In genomic region chr1:116330846-116331245, GRCh38 we compare ENCODE assay signal across 27 cellular contexts. TPM values are rescaled to one million over a fixed set of nuclear protein-coding genes. Genes with fewer than 3 reads are reported as not detected.
DNase-seq lines count a peak whose midpoint lies in the region; ATAC-seq and TF ChIP-seq lines count a peak whose summit lies in the region.
"Had no signal": no experiment of that assay in that cellular context is flagged by ENCODE, and none has a peak within 500 bp of the region (broad histone marks: within the 10 kb centered on the region; RNA-seq: fewer than 3 reads in every experiment).

No MANE protein-coding gene starts in this region.

- H3K4me1 ChIP-seq in OCI-LY7 (ENCODE audit: insufficient read depth, low read length, poor library complexity, severe bottlenecking), result peaks cover 98% of the 10 kb centered on the region
- peaks cover 18% of the 10 kb centered on the region for H3K4me1 ChIP-seq in prostate gland (replicated peaks)

- ATAC-seq in GM19395 (IDR thresholded peaks at IDR 0.05; ENCODE audit: unreplicated experiment), result no peak
- ATAC-seq: activated T-cell treated with anti-CD3 and anti-CD28 coated beads, Interleukin-2, amount 50 U/mL, for 4 hours; natural killer cell treated with Interleukin-12 subunit alpha and Interleukin-12 subunit beta and Interleukin-15 and Interleukin-18, amount 100 ng/mL, for 72 hours; stimulated activated naive B cell treated with anti-CD40 and anti-IgM and Interleukin-4, amounts not matched to agents 10 μg/mL and 1 μg/mL and 100 μg/mL, for 72 hours had no signal

- H3K27me3 ChIP-seq in prostate gland (replicated peaks; ENCODE audit: insufficient read depth), result no peaks in the 10 kb centered on the region
- H3K27me3 ChIP-seq: BE2C, esophagus muscularis mucosa, vagina had no signal

- CTCF ChIA-PET in OCI-LY7 (lab: Charles Lee; ENCODE audit: unreplicated experiment), result interaction anchor here (0.8 kb wide), 1 partner anchor 86 kb away, joined by 3 read pairs; no protein-coding TSS in a partner anchor

- no peak for TF ChIP-seq POLR2A in prostate gland (IDR thresholded peaks at IDR 0.05)

- no peaks in the 10 kb centered on the region for H3K79me2 ChIP-seq in OCI-LY7 (ENCODE audit: insufficient read depth, low read depth, low read length)

- no peaks in the 10 kb centered on the region for H4K20me1 ChIP-seq in OCI-LY7 (ENCODE audit: insufficient read depth, low read length)

- H3K36me3 ChIP-seq in OCI-LY7 (ENCODE audit: insufficient read depth, low read length), result no peaks in the 10 kb centered on the region
- H3K36me3 ChIP-seq in prostate gland, result no peaks in the 10 kb centered on the region
- H3K36me3 ChIP-seq: BE2C, esophagus muscularis mucosa, vagina had no signal

- TF ChIP-seq CTCF in C4-2B (conservative IDR thresholded peaks at IDR 0.05), result no peak
- TF ChIP-seq CTCF in OCI-LY7 (conservative IDR thresholded peaks at IDR 0.05; ENCODE audit: low read length), result no peak
- TF ChIP-seq CTCF in prostate gland (IDR thresholded peaks at IDR 0.05), result no peak
- TF ChIP-seq CTCF in HFFc6 (IDR thresholded peaks at IDR 0.05), result no peak

- H3K4me1 Mint-ChIP-seq in HFFc6 (ENCODE audit: low read depth), result peaks cover 8% of the 10 kb centered on the region

- H3K4me2 ChIP-seq in OCI-LY7 (ENCODE audit: low read length), result peak overlapping the region; percentile 68

- no peaks in the 10 kb centered on the region for H3K9me2 ChIP-seq in OCI-LY7 (ENCODE audit: insufficient read depth, low read length)

- BruUV-seq in OCI-LY7 (replicated peaks; lab: Mats Ljungman, UMichigan), result no TSS peak

- H3K4me3 ChIP-seq in OCI-LY7 (ENCODE audit: low read depth, low read length, poor library complexity, severe bottlenecking) (peak overlapping the region; percentile 37), prostate gland (no peak overlapping the region)
- H3K4me3 ChIP-seq: esophagus muscularis mucosa, vagina had no signal

- peaks cover 10% of the 10 kb centered on the region for H3K27me3 Mint-ChIP-seq in HFFc6 (ENCODE audit: insufficient read depth)

- no peaks in the 10 kb centered on the region for H3K36me3 Mint-ChIP-seq in HFFc6 (ENCODE audit: low read depth)
- H3K36me3 Mint-ChIP-seq: natural killer cell treated with Interleukin-12 subunit alpha and Interleukin-12 subunit beta and Interleukin-15 and Interleukin-18, amount 100 ng/mL, for 72 hours; stimulated activated naive B cell treated with anti-CD40 and anti-IgM and Interleukin-4, amounts not matched to agents 10 μg/mL and 1 μg/mL and 100 μg/mL, for 72 hours had no signal

- H3K27ac ChIP-seq in C4-2B (peak overlapping the region; percentile 59), OCI-LY7 (ENCODE audit: low read depth, low read length, poor library complexity, severe bottlenecking) (peak overlapping the region; percentile 89), prostate gland (peak overlapping the region; percentile 78 to 79)
- H3K27ac ChIP-seq: esophagus muscularis mucosa, HL-60, RWPE1, vagina had no signal

- POLR2A ChIA-PET in OCI-LY7 (lab: Charles Lee), result interaction anchor here (0.7 to 2.6 kb wide), 6 partner anchors 9 to 181 kb away, joined by 3 to 8 read pairs (median 4); no protein-coding TSS in a partner anchor

- H3K27ac Mint-ChIP-seq in HFFc6, result no peak overlapping the region
- H3K27ac Mint-ChIP-seq: natural killer cell treated with Interleukin-12 subunit alpha and Interleukin-12 subunit beta and Interleukin-15 and Interleukin-18, amount 100 ng/mL, for 72 hours; stimulated activated naive B cell treated with anti-CD40 and anti-IgM and Interleukin-4, amounts not matched to agents 10 μg/mL and 1 μg/mL and 100 μg/mL, for 72 hours had no signal

- no peak overlapping the region; the same call in 1 of the 2 replicates for H2AFZ ChIP-seq in OCI-LY7 (ENCODE audit: low read length)

- intact Hi-C loops in OCI-LY7 (cut with micrococcal nuclease; ENCODE audit: unreplicated experiment) (loop anchor here (1.0 to 2.0 kb wide), 3 partner anchors 43 to 178 kb away; no protein-coding TSS in a partner anchor), prostate gland (cut with DNase I) (no loop called here)

- no peaks in the 10 kb centered on the region for H3K9me3 Mint-ChIP-seq in HFFc6
- H3K9me3 Mint-ChIP-seq: activated T-cell treated with anti-CD3 and anti-CD28 coated beads, Interleukin-2, amount 50 U/mL, for 4 hours; natural killer cell treated with Interleukin-12 subunit alpha and Interleukin-12 subunit beta and Interleukin-15 and Interleukin-18, amount 100 ng/mL, for 72 hours; stimulated activated naive B cell treated with anti-CD40 and anti-IgM and Interleukin-4, amounts not matched to agents 10 μg/mL and 1 μg/mL and 100 μg/mL, for 72 hours had no signal

- H3K4me3 Mint-ChIP-seq in HFFc6, result no peak overlapping the region
- H3K4me3 Mint-ChIP-seq: activated T-cell treated with anti-CD3 and anti-CD28 coated beads, Interleukin-2, amount 50 U/mL, for 4 hours; natural killer cell treated with Interleukin-12 subunit alpha and Interleukin-12 subunit beta and Interleukin-15 and Interleukin-18, amount 100 ng/mL, for 72 hours; stimulated activated naive B cell treated with anti-CD40 and anti-IgM and Interleukin-4, amounts not matched to agents 10 μg/mL and 1 μg/mL and 100 μg/mL, for 72 hours had no signal

- no peak for DNase-seq in OCI-LY7 (ENCODE audit: low spot score)
- DNase-seq in kidney tubule cell (ENCODE audit: low spot score), result peak; percentile 64
- DNase-seq in prostate gland (ENCODE audit: low spot score), result no peak
- DNase-seq in HFFc6, result no peak
- no peak for DNase-seq in GDM1 (lab: John Stamatoyannopoulos, UW)
- no peak for DNase-seq in NCI-H2196 treated with DMSO at 0.1 percent for 48 hours (lab: John Stamatoyannopoulos, UW; ENCODE audit: unreplicated experiment)
- DNase-seq: activated CD4-positive, alpha-beta T cell treated with anti-CD3 and anti-CD28 coated beads, Interleukin-2, amount 50 U/mL, for 1 hour; activated CD4-positive, CD25-positive, alpha-beta regulatory T cell; activated gamma-delta T cell treated with Interleukin-2 at 50 U/mL for 16 hours; activated T-cell treated with anti-CD3 and anti-CD28 coated beads, Interleukin-2, amount 50 U/mL, for 4 hours; BE2C; central memory CD4-positive, alpha-beta T cell; cortex of kidney; DMS 273 treated with DMSO at 0.1 percent for 48 hours; effector memory CD4-positive, alpha-beta T cell; foreskin fibroblast; H7; KG1; stimulated activated naive B cell treated with anti-CD40 and anti-IgM and Interleukin-4, amounts not matched to agents 10 μg/mL and 1 μg/mL and 100 μg/mL, for 72 hours; T-helper 1 cell had no signal

- H3K9me3 ChIP-seq in OCI-LY7 (ENCODE audit: low read length) (no peaks in the 10 kb centered on the region), prostate gland (no peaks in the 10 kb centered on the region)
- H3K9me3 ChIP-seq: BE2C, esophagus muscularis mucosa, vagina had no signal

RNA-seq across cellular contexts. Expression of gene ATP1A1, which starts 42.2 kb away (rescaled TPM):
- total RNA-seq in OCI-LY7 (2014; rRNA removed; shearing (Covaris generic)), result 66.8 and 74.4 TPM in 2 replicates
- total RNA-seq in OCI-LY7 (2022) (183 and 186 TPM in 2 replicates), prostate gland (100 to 1,000 TPM; 365 to 536 TPM)
- 100 to 1,000 TPM; 192 to 244 (median 222) TPM for total RNA-seq in HFFc6 (2021; fragmentation: NEBNext Ultra II Directional; extraction: Animal tissue kit (Norgen Biotek cat#: 25700))
